In the genomic region with DNA sequence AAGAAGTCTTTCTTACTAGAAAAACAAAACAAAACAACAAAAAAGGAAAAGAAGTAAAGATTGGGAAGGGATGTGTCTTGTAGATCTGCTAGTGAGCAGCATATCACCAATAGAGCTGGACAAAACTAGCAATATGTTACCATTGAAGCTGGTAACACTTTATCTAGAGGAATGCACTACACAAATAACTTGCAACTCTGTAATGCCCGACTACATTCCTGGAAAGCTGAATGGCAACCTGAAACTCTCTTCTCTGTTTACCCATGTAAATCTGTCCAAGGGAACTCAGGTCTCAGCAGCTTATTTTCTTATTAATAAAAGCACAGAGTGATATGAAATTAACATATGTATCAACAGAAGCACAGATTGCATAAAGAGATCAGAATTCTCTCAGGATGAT, we compare ENCODE assay signal across 25 cellular contexts.
"Had no signal": no experiment of that assay in that cellular context is flagged by ENCODE, and none has a peak within 500 bp of the region (broad histone marks: within the 10 kb centered on the region; RNA-seq: fewer than 3 reads in every experiment).

No MANE protein-coding gene starts in this region.

- H3K4me3 ChIP-seq: Peyer's patch had no signal

- H3K4me1 Mint-ChIP-seq: activated naive CD4-positive, alpha-beta T cell treated with anti-CD3 and anti-CD28 coated beads, Interleukin-2, amount 50 U/mL, for 24 hours; T-helper 17 cell had no signal

- DNase-seq: activated CD4-positive, CD25-positive, alpha-beta regulatory T cell; activated CD8-positive, alpha-beta memory T cell treated with anti-CD3 and anti-CD28 coated beads, Interleukin-2, amount 50 U/mL, for 48 hours; activated CD8-positive, alpha-beta T cell treated with anti-CD3 and anti-CD28 coated beads, Interleukin-2, amount 10 ng/mL, durations not matched to agents 7 days and 5 days; activated effector memory CD4-positive, alpha-beta T cell treated with Interleukin-2 at 50 U/mL for 16 hours; activated naive CD4-positive, alpha-beta T cell; activated T-cell treated with anti-CD3 and anti-CD28 coated beads, Interleukin-2, amount 50 U/mL, for 24 hours; amygdala; cerebellar nuclear complex; Kasumi-1; KBM-7; NCI-H1105 treated with DMSO at 0.1 percent for 48 hours; NCI-H1436 treated with DMSO at 0.1 percent for 48 hours; NCI-H187; NCI-H2081; NCI-H510A treated with DMSO at 0.1 percent for 48 hours; NCI-H69; NK-92 treated with Interleukin-12 subunit alpha and Interleukin-12 subunit beta, amount 100 ng/mL, for 24 hours; OCI-M1; Peyer's patch; SHP77 treated with DMSO at 0.1 percent for 48 hours; T-helper 17 cell; T-helper 9 cell had no signal

- H3K4me1 ChIP-seq: Peyer's patch had no signal

- H3K27me3 Mint-ChIP-seq: activated naive CD4-positive, alpha-beta T cell treated with anti-CD3 and anti-CD28 coated beads, Interleukin-2, amount 50 U/mL, for 24 hours; activated T-cell treated with anti-CD3 and anti-CD28 coated beads, Interleukin-2, amount 50 U/mL, for 24 hours; T-helper 17 cell had no signal

- H3K27me3 ChIP-seq: Peyer's patch had no signal

- H3K4me3 Mint-ChIP-seq: activated CD8-positive, alpha-beta T cell treated with anti-CD3 and anti-CD28 coated beads, Interleukin-2, amount 10 ng/mL, durations not matched to agents 7 days and 5 days; activated naive CD4-positive, alpha-beta T cell treated with anti-CD3 and anti-CD28 coated beads, Interleukin-2, amount 50 U/mL, for 24 hours; activated T-cell treated with anti-CD3 and anti-CD28 coated beads, Interleukin-2, amount 50 U/mL, for 24 hours; activated T-helper 1 cell treated with anti-CD3 and anti-CD28 coated beads, Interleukin-12 subunit alpha, Interleukin-12 subunit beta, Interleukin-2, Interleukin-4 antibody, amounts not matched to agents 30 ng/mL and 10 ng/mL and 1 ng/mL, durations not matched to agents 14 hours and 24 hours and 36 hours; T-helper 17 cell had no signal

- H3K9me3 Mint-ChIP-seq: activated naive CD4-positive, alpha-beta T cell treated with anti-CD3 and anti-CD28 coated beads, Interleukin-2, amount 50 U/mL, for 24 hours had no signal

- H3K9me3 ChIP-seq: Peyer's patch had no signal

- ATAC-seq: activated CD8-positive, alpha-beta T cell treated with anti-CD3 and anti-CD28 coated beads, Interleukin-2, amount 10 ng/mL, durations not matched to agents 7 days and 5 days; T-helper 17 cell had no signal

- H3K36me3 Mint-ChIP-seq: activated naive CD4-positive, alpha-beta T cell treated with anti-CD3 and anti-CD28 coated beads, Interleukin-2, amount 50 U/mL, for 24 hours had no signal

- H3K27ac ChIP-seq: Peyer's patch had no signal

- H3K36me3 ChIP-seq: Peyer's patch had no signal

- H3K27ac Mint-ChIP-seq: activated CD8-positive, alpha-beta T cell treated with anti-CD3 and anti-CD28 coated beads, Interleukin-2, amount 10 ng/mL, durations not matched to agents 7 days and 5 days; activated naive CD4-positive, alpha-beta T cell treated with anti-CD3 and anti-CD28 coated beads, Interleukin-2, amount 50 U/mL, for 24 hours; activated T-cell treated with anti-CD3 and anti-CD28 coated beads, Interleukin-2, amount 50 U/mL, for 24 hours; activated T-helper 1 cell treated with anti-CD3 and anti-CD28 coated beads, Interleukin-12 subunit alpha, Interleukin-12 subunit beta, Interleukin-2, Interleukin-4 antibody, amounts not matched to agents 30 ng/mL and 10 ng/mL and 1 ng/mL, durations not matched to agents 14 hours and 24 hours and 36 hours; T-helper 17 cell had no signal

- FAIRE-seq: TTC549 had no signal
